ENCODE assay signal across 12 cellular contexts in genomic region chr16:81237942-81238295, GRCh38. TPM values are rescaled to one million over a fixed set of nuclear protein-coding genes. Genes with fewer than 3 reads are reported as not detected.
DNase-seq lines count a peak whose midpoint lies in the region; ATAC-seq lines count a peak whose summit lies in the region.
"Had no signal": no experiment of that assay in that cellular context is flagged by ENCODE, and none has a peak within 500 bp of the region (broad histone marks: within the 10 kb centered on the region; RNA-seq: fewer than 3 reads in every experiment).

No MANE protein-coding gene starts in this region.

- DNase-seq in adipocyte (ENCODE audit: low read depth) = no peak
- peak; percentile 3 for DNase-seq in retina
- DNase-seq in cerebellum (ENCODE audit: low spot score) = no peak
- DNase-seq in NCI-H510A treated with DMSO at 0.1 percent for 48 hours (lab: John Stamatoyannopoulos, UW) = no peak
- DNase-seq: activated CD4-positive, alpha-beta memory T cell treated with anti-CD3 and anti-CD28 coated beads for 36 hours; activated naive CD4-positive, alpha-beta T cell treated with Interleukin-2 at 50 U/mL for 16 hours; CD4-positive, CD25-positive, alpha-beta regulatory T cell; naive thymus-derived CD4-positive, alpha-beta T cell had no signal

- H3K9ac ChIP-seq in adipocyte (ENCODE audit: low read length) (peak overlapping the region; percentile 60), iPS-20b (ENCODE audit: low read depth, low read length) (no peak overlapping the region; the same call in 1 of the 2 replicates)

- peaks cover 8% of the 10 kb centered on the region for H3K27me3 ChIP-seq in adipocyte (replicated peaks; ENCODE audit: control insufficient read depth, insufficient read depth, low read length)
- no peaks in the 10 kb centered on the region for H3K27me3 ChIP-seq in iPS-20b (ENCODE audit: insufficient read depth, low read length)

- no peaks in the 10 kb centered on the region for H3K36me3 ChIP-seq in adipocyte (ENCODE audit: control insufficient read depth, insufficient read depth, low read length, severe bottlenecking)
- H3K36me3 ChIP-seq in iPS-20b (ENCODE audit: insufficient read depth, low read depth, low read length) = no peaks in the 10 kb centered on the region

- H3K9me3 ChIP-seq in adipocyte (ENCODE audit: control insufficient read depth, low read length) (no peaks in the 10 kb centered on the region), iPS-20b (ENCODE audit: insufficient read depth, low read depth, low read length) (no peaks in the 10 kb centered on the region)

- ATAC-seq in GM19351 (IDR thresholded peaks at IDR 0.05; ENCODE audit: unreplicated experiment) (no peak), GM18867 (IDR thresholded peaks at IDR 0.05; ENCODE audit: unreplicated experiment) (no peak)
- ATAC-seq: naive thymus-derived CD4-positive, alpha-beta T cell had no signal

- H3K4me3 ChIP-seq in GM08714 (ENCODE audit: low read length) (peak overlapping the region; percentile 47; the same call in 1 of the 2 replicates), adipocyte (ENCODE audit: low read length) (peak overlapping the region; percentile 65), iPS-20b (ENCODE audit: low read length) (peak overlapping the region; percentile 54; the same call in 1 of the 2 replicates)

- no peaks in the 10 kb centered on the region for H3K4me1 ChIP-seq in adipocyte (ENCODE audit: control insufficient read depth, insufficient read depth, low read length)
- H3K4me1 ChIP-seq in iPS-20b (ENCODE audit: insufficient read depth, low read length) = no peaks in the 10 kb centered on the region; the same call in 1 of the 2 replicates

- no peak overlapping the region for H3K27ac ChIP-seq in iPS-20b (ENCODE audit: low read length)

RNA-seq across cellular contexts. Expression of gene BCO1, which starts 0.6 kb away (rescaled TPM):
- total RNA-seq in cerebellum = 0.27 TPM
- total RNA-seq: activated CD4-positive, alpha-beta memory T cell treated with anti-CD3 and anti-CD28 coated beads for 36 hours; CD4-positive, CD25-positive, alpha-beta regulatory T cell; naive thymus-derived CD4-positive, alpha-beta T cell had no signal
